7 cellular contexts compared by ENCODE assay signal in the genomic region with DNA sequence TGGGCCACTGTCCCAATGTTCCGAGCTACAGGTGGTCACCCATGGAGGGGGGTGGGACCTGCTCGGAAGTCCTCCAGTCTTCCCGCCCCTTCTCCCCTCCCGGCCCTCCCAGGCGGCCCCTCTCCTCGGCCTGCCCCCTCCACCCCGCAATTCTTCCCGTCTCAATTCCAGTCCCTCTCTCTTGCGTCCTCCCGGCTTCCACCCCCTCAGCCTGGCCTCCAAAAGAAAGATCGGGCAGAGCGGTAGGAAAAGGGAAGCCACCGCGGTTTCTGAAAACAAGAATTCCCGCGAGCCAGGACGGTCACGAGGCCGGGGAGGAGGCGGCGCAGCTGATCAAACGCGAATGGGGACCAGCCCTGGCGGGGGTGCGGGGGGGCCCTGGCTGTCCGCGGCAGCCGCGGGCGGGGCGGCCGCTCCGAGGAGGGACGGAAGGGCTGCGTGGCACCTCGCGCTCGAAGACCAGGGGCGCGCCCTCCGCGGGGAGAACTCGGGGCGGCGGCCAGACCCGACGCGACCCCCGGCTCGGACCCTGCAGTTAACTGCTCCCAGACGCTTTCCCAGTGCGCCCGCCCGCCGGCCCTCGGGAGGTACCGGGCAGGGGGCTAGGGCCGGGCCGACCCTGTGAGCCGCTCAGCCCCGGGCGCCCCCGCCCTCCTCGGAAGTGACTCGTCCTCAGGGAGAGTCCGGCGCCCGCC. TPM values are rescaled to one million over a fixed set of nuclear protein-coding genes. Genes with fewer than 3 reads are reported as not detected.
DNase-seq lines count a peak whose midpoint lies in the region; TF ChIP-seq lines count a peak whose summit lies in the region.

No MANE protein-coding gene starts in this region.

- H3K27ac ChIP-seq in HUES64 (ENCODE audit: low read depth, low read length) (no peak overlapping the region), adipose tissue (ENCODE audit: low read depth, low read length) (peak overlapping the region; percentile 83)

- TF ChIP-seq CTCF in GM06990 (IDR thresholded peaks at IDR 0.05; ENCODE audit: insufficient read depth, low read length, poor library complexity, severe bottlenecking) = no peak

- H3K4me3 ChIP-seq in GM06990 (replicated peaks; ENCODE audit: low read depth, low read length) = peak overlapping the region; percentile 58
- H3K4me3 ChIP-seq in HUES64 (ENCODE audit: low read length) = peak overlapping the region; percentile 52

- H3K27me3 ChIP-seq in GM06990 (replicated peaks; ENCODE audit: control insufficient read depth, insufficient read depth, low read length) (no peaks in the 10 kb centered on the region), HUES64 (ENCODE audit: insufficient read depth, low read length) (peaks cover 65% of the 10 kb centered on the region)

- H3K36me3 ChIP-seq in GM06990 (ENCODE audit: control insufficient read depth, insufficient read depth, low read length) = no peaks in the 10 kb centered on the region
- H3K36me3 ChIP-seq in HUES64 (ENCODE audit: insufficient read depth, low read length) = no peaks in the 10 kb centered on the region

- peaks cover 6% of the 10 kb centered on the region for H3K4me1 ChIP-seq in HUES64 (ENCODE audit: insufficient read depth, low read length)

- no peak for DNase-seq in GM06990 (ENCODE audit: extremely low read depth, insufficient read length)
- DNase-seq in cardiac septum (ENCODE audit: low spot score) = peak; percentile 91
- peak in 52 of 56 donors; percentile 9 to 88 (median 62) for DNase-seq in nucleus accumbens (lab: John Stamatoyannopoulos, UW)
- DNase-seq in NCI-H187 treated with DMSO at 0.1 percent for 48 hours (lab: John Stamatoyannopoulos, UW) = no peak
- no peak for DNase-seq in cerebellar cortex (ENCODE audit: low spot score)

- H3K9ac ChIP-seq in HUES64 (ENCODE audit: low read depth, low read length) = no peak overlapping the region

- H3K9me3 ChIP-seq in HUES64 (ENCODE audit: insufficient read depth, low read depth, low read length) = no peaks in the 10 kb centered on the region

- intact Hi-C loops in cardiac septum (cut with DNase I) = loop anchor here (2.0 to 5.0 kb wide), 2 partner anchors 62 to 76 kb away; no protein-coding TSS in a partner anchor

- WGBS in HUES64 = under 1% methylated on average over 68 of the region's 68 CpGs
- 1 to 3% (median 2%) methylated on average over 39 to 68 of the region's 68 CpGs for WGBS in adipose tissue, 3 donors

RNA-seq across cellular contexts. Expression of a gene that starts 1.0 kb away (rescaled TPM):
- 2.3 TPM for polyA plus RNA-seq in HUES64 (2013, experiment 1 of 2)
- 3.3 TPM for polyA plus RNA-seq in HUES64 (2013, experiment 2 of 2)
- polyA plus RNA-seq in adipose tissue = 10 to 100 TPM in 2 of 3 donors, 1 to 10 TPM in 1; 9.3 to 75.2 (median 70.9) TPM
- 31.7 TPM for total RNA-seq in cardiac septum

Comparison
In these comparisons a context has a peak if more than half of its experiments do, and no peak if none do; other contexts are left out.
1. DNase-seq: peak in cardiac septum (single experiment) and nucleus accumbens (52 of 56); none in GM06990 (single experiment), NCI-H187 treated with DMSO at 0.1 percent for 48 hours (single experiment) and cerebellar cortex (single experiment).